In the genomic region with DNA sequence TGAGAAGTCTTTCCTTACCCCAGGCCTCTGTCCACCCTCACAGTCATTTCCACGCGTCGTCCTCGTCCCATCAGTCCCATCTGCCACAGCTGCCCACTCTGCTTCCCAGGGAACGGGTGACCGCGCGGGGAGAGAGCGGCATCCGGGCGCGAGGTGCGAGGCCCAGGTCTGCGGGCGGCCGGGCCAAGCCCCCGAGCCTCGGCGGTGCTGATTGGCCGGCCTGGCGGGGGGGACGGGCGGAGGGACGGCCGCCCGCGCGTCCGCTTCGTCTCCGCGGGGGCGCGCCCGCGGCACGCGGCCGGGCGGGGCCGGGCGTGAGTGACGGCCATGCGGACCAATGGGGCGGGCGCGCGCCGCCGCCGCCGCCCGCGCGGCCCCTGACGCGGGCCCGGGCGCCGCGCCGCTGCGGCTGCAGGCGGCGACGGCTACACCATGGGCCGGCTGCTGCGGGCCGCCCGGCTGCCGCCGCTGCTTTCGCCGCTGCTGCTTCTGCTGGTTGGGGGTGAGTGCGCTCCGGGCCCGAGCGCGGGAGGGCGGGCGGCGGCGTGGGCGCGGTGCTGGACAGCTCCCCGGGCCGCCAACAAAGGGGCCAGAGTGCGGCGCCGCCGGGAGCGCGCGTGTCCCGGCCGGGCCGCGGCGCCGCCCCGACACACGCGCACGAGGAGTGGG, we compare ENCODE assay signal across 8 cellular contexts. TPM values are rescaled to one million over a fixed set of nuclear protein-coding genes. Genes with fewer than 3 reads are reported as not detected.
DNase-seq lines count a peak whose midpoint lies in the region; ATAC-seq, FAIRE-seq and TF ChIP-seq lines count a peak whose summit lies in the region.

PODXL2 (plus strand) TSS at position 398 of the 669 bp plus-strand sequence; CDS start at position 433, 35 bp downstream.

- POLR2A ChIA-PET in CD4-positive, alpha-beta memory T cell (lab: Charles Lee; ENCODE audit: partially characterized antibody): interaction anchor here (1.4 to 3.0 kb wide), 4 partner anchors 31 to 43 kb away, joined by 3 to 12 read pairs (median 8); partner anchors contain the start of genes MCM2 and TPRA1

- H3K4me1 Mint-ChIP-seq in CD4-positive, alpha-beta memory T cell: peaks cover 29 to 53% (median 37%) of the 10 kb centered on the region in 4 donors

- H3K4me1 ChIP-seq in CD4-positive, alpha-beta memory T cell (ENCODE audit: insufficient read depth, low read length): peaks cover 21% of the 10 kb centered on the region
- H3K4me1 ChIP-seq in upper lobe of right lung: peaks cover 10% of the 10 kb centered on the region

- CTCF ChIA-PET in CD4-positive, alpha-beta memory T cell (lab: Charles Lee; ENCODE audit: partially characterized antibody): interaction anchor here (1.0 to 2.7 kb wide), 2 partner anchors 15 to 54 kb away, joined by 3 to 13 read pairs; no protein-coding TSS in a partner anchor

- peak within 1 kb of the TSS; percentile 45 for H2AFZ ChIP-seq in neural cell (ENCODE audit: low read depth, low read length)

- no peaks in the 10 kb centered on the region for H3K9me3 Mint-ChIP-seq in CD4-positive, alpha-beta memory T cell

- peak within 1 kb of the TSS; percentile 44 to 67 for H3K4me3 ChIP-seq in CD4-positive, alpha-beta memory T cell (ENCODE audit: low read length in 2 of 2)
- H3K4me3 ChIP-seq in neural cell (ENCODE audit: low read length) (peak within 1 kb of the TSS; percentile 93), upper lobe of right lung (peak within 1 kb of the TSS; percentile 46)

- peak in 4 of 5 donors; percentile 34 to 51 (median 36) for DNase-seq in CD4-positive, alpha-beta memory T cell
- DNase-seq in NCI-H526 treated with DMSO at 0.1 percent for 48 hours (lab: John Stamatoyannopoulos, UW) (peak; percentile 61), activated gamma-delta T cell (lab: John Stamatoyannopoulos, UW) (peak; percentile 22), frontal cortex (ENCODE audit: low spot score in 2 of 2) (peak; percentile 90 to 91), upper lobe of right lung (peak; percentile 77)

- no peaks in the 10 kb centered on the region for H3K9me3 ChIP-seq in CD4-positive, alpha-beta memory T cell (ENCODE audit: control insufficient read depth in 1 of 2, low read length in 2 of 2)
- H3K9me3 ChIP-seq in neural cell (ENCODE audit: low read length): no peaks in the 10 kb centered on the region
- no peaks in the 10 kb centered on the region for H3K9me3 ChIP-seq in upper lobe of right lung

- H3K9me2 ChIP-seq in neural cell (ENCODE audit: insufficient read depth, low read length): no peaks in the 10 kb centered on the region

- FAIRE-seq in frontal cortex (lab: Jason Lieb, UNC): no peak

- H3K79me2 ChIP-seq in neural cell (replicated peaks; ENCODE audit: insufficient read depth, low read length): peaks cover 46% of the 10 kb centered on the region

- peaks cover 10 to 14% of the 10 kb centered on the region in 2 donors for H3K27me3 Mint-ChIP-seq in CD4-positive, alpha-beta memory T cell

- TF ChIP-seq RAD21 in neural cell (conservative IDR thresholded peaks at IDR 0.05): no peak

- intact Hi-C loops in CD4-positive, alpha-beta memory T cell (cut with micrococcal nuclease): loop anchor here (1.0 to 2.0 kb wide), 2 partner anchors 30 to 43 kb away; partner anchors contain the start of genes ABTB1 and MCM2
- intact Hi-C loops in upper lobe of right lung (cut with DNase I): no loop called here

- no peak within 1 kb of the TSS for H3K27ac ChIP-seq in CD4-positive, alpha-beta memory T cell (ENCODE audit: low read depth, low read length)
- H3K27ac ChIP-seq in neural cell (ENCODE audit: low read length): peak within 1 kb of the TSS; percentile 64
- H3K27ac ChIP-seq in upper lobe of right lung: no peak within 1 kb of the TSS

- H3F3A ChIP-seq in neural cell (ENCODE audit: insufficient read depth, low read length, poor library complexity, severe bottlenecking): no peaks in the 10 kb centered on the region

- peak; percentile 7 for TF ChIP-seq CTCF in neural cell (IDR thresholded peaks at IDR 0.05; ENCODE audit: poor library complexity, severe bottlenecking)
- no peak for TF ChIP-seq CTCF in upper lobe of right lung (IDR thresholded peaks at IDR 0.05)

- ATAC-seq in GM21526 (IDR thresholded peaks at IDR 0.05; ENCODE audit: low FRiP score, unreplicated experiment) (peak; percentile 45), upper lobe of right lung (peak; percentile 85), HG03025 (IDR thresholded peaks at IDR 0.05; ENCODE audit: low FRiP score, unreplicated experiment) (no peak)

- no peaks in the 10 kb centered on the region for H3K36me3 Mint-ChIP-seq in CD4-positive, alpha-beta memory T cell

- H3K27me3 ChIP-seq in CD4-positive, alpha-beta memory T cell (ENCODE audit: insufficient read depth, low read length): peaks cover 4% of the 10 kb centered on the region
- H3K27me3 ChIP-seq in neural cell (ENCODE audit: insufficient read depth, low read depth, low read length): no peaks in the 10 kb centered on the region
- H3K27me3 ChIP-seq in upper lobe of right lung: peaks cover 13% of the 10 kb centered on the region

- peak within 1 kb of the TSS; percentile 74 for H3K9ac ChIP-seq in neural cell (ENCODE audit: low read length)

- H3K36me3 ChIP-seq in CD4-positive, alpha-beta memory T cell (ENCODE audit: insufficient read depth, low read length): no peaks in the 10 kb centered on the region
- no peaks in the 10 kb centered on the region for H3K36me3 ChIP-seq in neural cell (ENCODE audit: insufficient read depth, low read length)
- no peaks in the 10 kb centered on the region for H3K36me3 ChIP-seq in upper lobe of right lung

- TF ChIP-seq EP300 in neural cell (conservative IDR thresholded peaks at IDR 0.05; ENCODE audit: poor library complexity, severe bottlenecking): no peak

- peak within 1 kb of the TSS; percentile 78 to 91 (median 89) for H3K27ac Mint-ChIP-seq in CD4-positive, alpha-beta memory T cell

- peak within 1 kb of the TSS; percentile 86 for H3K4me2 ChIP-seq in neural cell (ENCODE audit: low read length)

- H4K20me1 ChIP-seq in neural cell (ENCODE audit: insufficient read depth): no peaks in the 10 kb centered on the region

- peak within 1 kb of the TSS; percentile 85 to 94 (median 89) for H3K4me3 Mint-ChIP-seq in CD4-positive, alpha-beta memory T cell

TF ChIP-seq in neural cell, 6 proteins besides CTCF, POLR2A, EP300 and RAD21:
- TF ChIP-seq POLR2AphosphoS5 (IDR thresholded peaks at IDR 0.05): peak; percentile 44
- no peak for TF ChIP-seq MXI1 (conservative IDR thresholded peaks at IDR 0.05; ENCODE audit: poor library complexity, severe bottlenecking)

RNA-seq across cellular contexts. Expression of gene PODXL2, which starts in this region (rescaled TPM):
- total RNA-seq in CD4-positive, alpha-beta memory T cell: 1 to 10 TPM; 3.3 to 4.2 TPM
- polyA plus RNA-seq in CD4-positive, alpha-beta memory T cell: 1 to 10 TPM; 6.9 to 8.0 TPM
- total RNA-seq in frontal cortex: 182 TPM
- polyA plus RNA-seq in neural cell: 266 and 342 TPM in 2 replicates
- polyA minus RNA-seq in neural cell: 245 and 268 TPM in 2 replicates
- total RNA-seq in upper lobe of right lung: 3.7 TPM

Comparison
In these comparisons a context has a peak if more than half of its experiments do, and no peak if none do; other contexts are left out.
1. RNA of gene PODXL2 (total RNA-seq): 182 TPM in frontal cortex (single experiment); 3.3 to 4.2 TPM in CD4-positive, alpha-beta memory T cell and 3.7 TPM in upper lobe of right lung (single experiment); every median in the first group is over 10 times any median in the second.
2. RNA of gene PODXL2 (polyA plus RNA-seq): 266 to 342 TPM in neural cell; 6.9 to 8.0 TPM in CD4-positive, alpha-beta memory T cell; every median in the first group is over 10 times any median in the second.
3. DNase-seq: peak in every context shown above with its lines; median percentile 90 in frontal cortex; 77 in upper lobe of right lung; 61 in NCI-H526 treated with DMSO at 0.1 percent for 48 hours; 36 in CD4-positive, alpha-beta memory T cell; 22 in activated gamma-delta T cell.
4. Peak in every context shown above with its lines, with median percentiles within 50 percentile points of each other: H3K4me3 ChIP-seq.